8 cellular contexts compared by ENCODE assay signal in the genomic region with DNA sequence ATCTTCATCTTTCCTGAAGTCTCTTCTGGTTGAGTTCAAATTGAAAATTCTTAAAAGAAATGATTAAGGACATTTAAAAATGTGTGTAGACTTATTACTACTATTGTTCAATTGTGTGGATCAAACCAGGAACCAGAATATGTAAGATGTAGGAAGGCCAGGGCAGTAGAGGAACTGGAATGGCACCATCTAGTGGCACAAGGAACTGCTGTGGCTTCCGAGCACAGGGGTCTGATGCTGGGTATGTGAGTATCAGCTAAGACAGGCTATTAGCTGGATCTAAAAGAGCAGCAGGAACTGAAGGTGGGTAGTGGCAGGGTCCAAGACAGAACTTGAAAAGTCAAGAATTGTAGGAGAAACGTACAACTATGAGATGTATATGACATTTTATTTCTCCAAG.
DNase-seq lines count a peak whose midpoint lies in the region; ATAC-seq, FAIRE-seq and TF ChIP-seq lines count a peak whose summit lies in the region.

No MANE protein-coding gene starts in this region.

- RAD21 ChIA-PET in HCT116 (lab: Charles Lee; ENCODE audit: low non-redundant PET in 1 of 2, low total read pairs in 2 of 2, uncharacterized antibody in 2 of 2, unreplicated experiment in 2 of 2): no interaction called here

- no peaks in the 10 kb centered on the region for H3K27me3 ChIP-seq in HCT116 (ENCODE audit: insufficient read depth, low read length)
- H3K27me3 ChIP-seq in small intestine (ENCODE audit: control insufficient read depth in 2 of 2, insufficient read depth in 2 of 2, low read length in 2 of 2): no peaks in the 10 kb centered on the region
- H3K27me3 ChIP-seq in tibial nerve: no peaks in the 10 kb centered on the region

- ATAC-seq in HCT116: peak; percentile 89

- no peak overlapping the region for H3K27ac ChIP-seq in HCT116 (ENCODE audit: low read depth, low read length)
- H3K27ac ChIP-seq in small intestine (ENCODE audit: low read depth in 1 of 2, low read length in 1 of 2): no peak overlapping the region
- H3K27ac ChIP-seq in tibial nerve: no peak overlapping the region

- H3K9ac ChIP-seq in HCT116 (ENCODE audit: low read length): no peak overlapping the region

- CTCF ChIA-PET in HCT116 (lab: Charles Lee): interaction anchor here (0.6 to 2.7 kb wide), 7 partner anchors 11 to 1883 kb away, joined by 3 to 37 read pairs (median 4); no protein-coding TSS in a partner anchor

- TF ChIP-seq POLR2A in HCT116 (IDR thresholded peaks at IDR 0.05; ENCODE audit: borderline replicate concordance, extremely low read depth, insufficient read depth, insufficient read length) (no peak), tibial nerve (IDR thresholded peaks at IDR 0.05) (no peak)

- peak; percentile 42; the same call in 1 of the 2 replicates for TF ChIP-seq RAD21 in HCT116 (IDR thresholded peaks at IDR 0.05; ENCODE audit: low read depth)

- no TSS peak for BruUV-seq in HCT116 (replicated peaks; lab: Mats Ljungman, UMichigan)

- peak; percentile 19 for DNase-seq in HCT116 (ENCODE audit: low read depth, low spot score)
- DNase-seq in NCI-H345 treated with DMSO at 0.1 percent for 48 hours (lab: John Stamatoyannopoulos, UW; ENCODE audit: unreplicated experiment): peak; percentile 7
- DNase-seq in ecto neural progenitor cell (ENCODE audit: low spot score): peak; percentile 44
- DNase-seq in small intestine: peak; percentile 11
- DNase-seq in cerebellum (ENCODE audit: low spot score): no peak
- no peak for DNase-seq in tibial nerve (ENCODE audit: low spot score in 2 of 2)
- no peak for DNase-seq in NCI-H2029 (lab: John Stamatoyannopoulos, UW)

- POLR2A ChIA-PET in HCT116 (lab: Charles Lee): no interaction called here

- WGBS in small intestine, 3 donors: 50 to 67% (median 58%) methylated on average over 2 of the region's 2 CpGs
- 76 to 79% methylated on average over 2 of the region's 2 CpGs for WGBS in tibial nerve, 2 donors

- H3K79me2 ChIP-seq in HCT116 (ENCODE audit: insufficient read depth, low read length): no peaks in the 10 kb centered on the region

- H2AFZ ChIP-seq in HCT116 (ENCODE audit: low read depth, low read length, poor library complexity, severe bottlenecking): peak overlapping the region; percentile 35

- H4K20me1 ChIP-seq in HCT116 (ENCODE audit: insufficient read depth): no peaks in the 10 kb centered on the region

- no peak for FAIRE-seq in small intestine (lab: Jason Lieb, UNC)

- H3K9me2 ChIP-seq in HCT116 (ENCODE audit: insufficient read depth): no peaks in the 10 kb centered on the region

- no peak for TF ChIP-seq EP300 in tibial nerve (IDR thresholded peaks at IDR 0.05)

- H3K4me2 ChIP-seq in HCT116 (ENCODE audit: low read length): no peak overlapping the region

- intact Hi-C loops in HCT116 (cut with micrococcal nuclease): no loop called here

- H3K36me3 ChIP-seq in HCT116 (ENCODE audit: control insufficient read depth in 1 of 2, insufficient read depth in 2 of 2, low read length in 2 of 2) (no peaks in the 10 kb centered on the region), small intestine (ENCODE audit: control insufficient read depth in 2 of 2, insufficient read depth in 2 of 2, low read length in 2 of 2) (no peaks in the 10 kb centered on the region), tibial nerve (no peaks in the 10 kb centered on the region)

- H3K4me3 ChIP-seq in GM12875 (ENCODE audit: low read depth, low read length) (no peak overlapping the region), HCT116 (replicated peaks in 1 of 2; ENCODE audit: low read depth in 1 of 2, low read length in 2 of 2) (no peak overlapping the region), small intestine (ENCODE audit: low read depth in 1 of 2, low read length in 2 of 2) (no peak overlapping the region), tibial nerve (no peak overlapping the region)

- H3K4me1 ChIP-seq in HCT116 (ENCODE audit: control insufficient read depth in 1 of 2, insufficient read depth in 2 of 2, low read length in 2 of 2) (no peaks in the 10 kb centered on the region), small intestine (ENCODE audit: control insufficient read depth in 2 of 2, insufficient read depth in 1 of 2, low read depth in 1 of 2, low read length in 1 of 2) (no peaks in the 10 kb centered on the region), tibial nerve (no peaks in the 10 kb centered on the region)

- TF ChIP-seq CTCF in GM12875 (IDR thresholded peaks at IDR 0.05; ENCODE audit: borderline replicate concordance, insufficient read depth, low read depth, low read length) (peak; percentile 61), HCT116 (IDR thresholded peaks at IDR 0.05 in 2 of 3, conservative IDR thresholded peaks at IDR 0.05 in 1 of 3; ENCODE audit: borderline replicate concordance in 1 of 3, insufficient read depth in 1 of 3, low read depth in 2 of 3, low read length in 2 of 3) (peak; percentile 20 to 80 (median 76); a peak in 5 of 6 replicates), tibial nerve (IDR thresholded peaks at IDR 0.05) (peak in 1 of 5 experiments; percentile 4)

- no peaks in the 10 kb centered on the region for H3K9me3 ChIP-seq in HCT116 (ENCODE audit: control insufficient read depth in 1 of 2, insufficient read depth in 1 of 2, low read depth in 1 of 2, low read length in 2 of 2)
- H3K9me3 ChIP-seq in small intestine (ENCODE audit: control insufficient read depth, low read depth): no peaks in the 10 kb centered on the region
- H3K9me3 ChIP-seq in tibial nerve: no peaks in the 10 kb centered on the region

TF ChIP-seq in HCT116, 20 proteins besides CTCF, POLR2A, EP300 and RAD21:
- TF ChIP-seq EZH2 (IDR thresholded peaks at IDR 0.05): no peak
- TF ChIP-seq CEBPB (IDR thresholded peaks at IDR 0.05; ENCODE audit: low read depth): no peak
- TF ChIP-seq, protein P1, sequence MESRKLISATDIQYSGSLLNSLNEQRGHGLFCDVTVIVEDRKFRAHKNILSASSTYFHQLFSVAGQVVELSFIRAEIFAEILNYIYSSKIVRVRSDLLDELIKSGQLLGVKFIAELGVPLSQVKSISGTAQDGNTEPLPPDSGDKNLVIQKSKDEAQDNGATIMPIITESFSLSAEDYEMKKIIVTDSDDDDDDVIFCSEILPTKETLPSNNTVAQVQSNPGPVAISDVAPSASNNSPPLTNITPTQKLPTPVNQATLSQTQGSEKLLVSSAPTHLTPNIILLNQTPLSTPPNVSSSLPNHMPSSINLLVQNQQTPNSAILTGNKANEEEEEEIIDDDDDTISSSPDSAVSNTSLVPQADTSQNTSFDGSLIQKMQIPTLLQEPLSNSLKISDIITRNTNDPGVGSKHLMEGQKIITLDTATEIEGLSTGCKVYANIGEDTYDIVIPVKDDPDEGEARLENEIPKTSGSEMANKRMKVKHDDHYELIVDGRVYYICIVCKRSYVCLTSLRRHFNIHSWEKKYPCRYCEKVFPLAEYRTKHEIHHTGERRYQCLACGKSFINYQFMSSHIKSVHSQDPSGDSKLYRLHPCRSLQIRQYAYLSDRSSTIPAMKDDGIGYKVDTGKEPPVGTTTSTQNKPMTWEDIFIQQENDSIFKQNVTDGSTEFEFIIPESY (IDR thresholded peaks at IDR 0.05; ENCODE audit: extremely low read depth, insufficient replicate concordance, low read length): no peak
- TF ChIP-seq JUND (IDR thresholded peaks at IDR 0.05): no peak
- no peak for TF ChIP-seq TCF7L2 (IDR thresholded peaks at IDR 0.05; ENCODE audit: borderline replicate concordance, extremely low read depth, insufficient read depth, insufficient read length)
- no peak for TF ChIP-seq SP1 (IDR thresholded peaks at IDR 0.05; ENCODE audit: low read depth)
- TF ChIP-seq SRF (IDR thresholded peaks at IDR 0.05; ENCODE audit: low read depth): no peak
- no peak for TF ChIP-seq SIN3A (IDR thresholded peaks at IDR 0.05; ENCODE audit: low read depth)
- TF ChIP-seq ELF1 (IDR thresholded peaks at IDR 0.05; ENCODE audit: borderline replicate concordance, low read depth): no peak
- TF ChIP-seq EGR1 (IDR thresholded peaks at IDR 0.05; ENCODE audit: low read depth): no peak
- no peak for TF ChIP-seq YY1 (IDR thresholded peaks at IDR 0.05; ENCODE audit: extremely low read depth, insufficient replicate concordance, low read depth, low read length)
- no peak for TF ChIP-seq EZH2phosphoT487 (IDR thresholded peaks at IDR 0.05; ENCODE audit: borderline replicate concordance)
- no peak for TF ChIP-seq CBX3 (IDR thresholded peaks at IDR 0.05; ENCODE audit: low read depth)
- no peak for TF ChIP-seq ZFX (IDR thresholded peaks at IDR 0.05)

Comparison
In these comparisons a context has a peak if more than half of its experiments do, and no peak if none do; other contexts are left out.
1. DNase-seq: peak in HCT116 (single experiment), NCI-H345 treated with DMSO at 0.1 percent for 48 hours (single experiment), ecto neural progenitor cell (single experiment) and small intestine (single experiment); none in cerebellum (single experiment), tibial nerve (0 of 2) and NCI-H2029 (single experiment).